Comparison of ENCODE assay signal across 20 cellular contexts in the genomic region with DNA sequence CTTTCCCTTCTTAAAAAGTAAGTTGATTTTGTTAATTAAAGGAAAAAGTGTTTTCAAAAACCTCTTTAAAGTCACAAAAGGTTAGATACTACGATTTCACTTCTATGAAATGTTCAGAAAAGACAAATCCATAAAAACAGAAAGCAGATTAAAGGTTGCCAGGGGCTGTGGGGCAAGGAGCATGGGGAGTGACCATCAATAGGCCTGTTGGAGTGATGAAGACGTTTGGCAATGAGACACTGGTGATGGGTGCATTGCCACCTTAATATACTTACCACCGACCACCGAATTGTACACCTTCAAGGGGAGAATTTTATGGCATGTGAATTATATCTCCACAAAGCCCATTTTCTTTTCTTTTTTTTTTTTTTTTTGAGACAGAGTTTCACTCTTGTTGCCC. TPM values are rescaled to one million over a fixed set of nuclear protein-coding genes. Genes with fewer than 3 reads are reported as not detected.
DNase-seq lines count a peak whose midpoint lies in the region; ATAC-seq, FAIRE-seq and TF ChIP-seq lines count a peak whose summit lies in the region.
"Had no signal": no experiment of that assay in that cellular context is flagged by ENCODE, and none has a peak within 500 bp of the region (broad histone marks: within the 10 kb centered on the region; RNA-seq: fewer than 3 reads in every experiment).

No MANE protein-coding gene starts in this region.

- H3K27me3 ChIP-seq in A673 (replicated peaks; ENCODE audit: insufficient read depth, low read depth, low read length, poor library complexity) (no peaks in the 10 kb centered on the region), astrocyte (ENCODE audit: insufficient read depth, low read length) (no peaks in the 10 kb centered on the region), HepG2 (ENCODE audit: control insufficient read depth in 1 of 2, insufficient read depth in 2 of 2, low read length in 2 of 2) (no peaks in the 10 kb centered on the region), pancreas (no peaks in the 10 kb centered on the region)

- BruUV-seq in A673 (replicated peaks; lab: Mats Ljungman, UMichigan) (no TSS peak), HepG2 (replicated peaks; lab: Mats Ljungman, UMichigan) (no TSS peak)

- H3K9me3 ChIP-seq in A673 (ENCODE audit: low read depth, low read length, poor library complexity, severe bottlenecking) (no peaks in the 10 kb centered on the region), astrocyte (ENCODE audit: insufficient read depth, low read depth, low read length) (no peaks in the 10 kb centered on the region), HepG2 (ENCODE audit: low read length) (no peaks in the 10 kb centered on the region), pancreas (no peaks in the 10 kb centered on the region)

- peak overlapping the region; percentile 26 for H3K27ac Mint-ChIP-seq in astrocyte (ENCODE audit: unreplicated experiment)
- H3K27ac Mint-ChIP-seq: IgD-negative memory B cell had no signal

- H3K36me3 ChIP-seq in A673 (ENCODE audit: insufficient read depth, low read length, poor library complexity, severe bottlenecking) (peaks cover 70% of the 10 kb centered on the region), astrocyte (ENCODE audit: insufficient read depth, low read length) (no peaks in the 10 kb centered on the region), HepG2 (replicated peaks in 1 of 2; ENCODE audit: control insufficient read depth in 1 of 2, insufficient read depth in 2 of 2, low read length in 2 of 2) (peaks cover 7 to 18% of the 10 kb centered on the region in 2 experiments; a peak in 4 of 5 replicates), pancreas (peaks cover 0 to 13% (median 0%) of the 10 kb centered on the region in 3 donors)

- no peak for TF ChIP-seq EP300 in HepG2 (IDR thresholded peaks at IDR 0.05; ENCODE audit: low read depth in 2 of 2, low read length in 2 of 2)
- TF ChIP-seq EP300 in HepG2 (CRISPR knock-in tag; IDR thresholded peaks at IDR 0.05; ENCODE audit: borderline replicate concordance) = no peak

- H3K4me3 ChIP-seq in A673 (ENCODE audit: low read depth, low read length, poor library complexity, severe bottlenecking) (no peak overlapping the region), astrocyte (ENCODE audit: insufficient read depth, low read depth, low read length) (no peak overlapping the region), HepG2 (replicated peaks in 1 of 3; ENCODE audit: insufficient read depth in 1 of 3, low read depth in 2 of 3, low read length in 3 of 3) (no peak overlapping the region; a peak in 1 of 6 replicates), pancreas (no peak overlapping the region)

- POLR2A ChIA-PET in A673 (lab: Charles Lee; ENCODE audit: low non-redundant PET) (no interaction called here), HepG2 (lab: Yijun Ruan, JAX) (interaction anchor here (1.1 to 8.1 kb wide), 20 partner anchors 16 to 242 kb away, joined by 3 to 141 read pairs (median 6); partner anchors contain the start of genes KATNB1, KIFC3, USB1 and ZNF319)

- TF ChIP-seq RAD21 in HepG2 (CRISPR knock-in tag; IDR thresholded peaks at IDR 0.05) = no peak

- H3K27ac ChIP-seq in A673 (ENCODE audit: low read depth, low read length, poor library complexity, severe bottlenecking) (peak overlapping the region; percentile 16), astrocyte (ENCODE audit: low read depth, low read length) (no peak overlapping the region), HepG2 (ENCODE audit: extremely low read length, insufficient read depth, low read length) (peak overlapping the region; percentile 81), pancreas (peak overlapping the region; percentile 35 to 66 (median 64))

- intact Hi-C loops in A673 (cut with micrococcal nuclease; ENCODE audit: unreplicated experiment) (no loop called here), HepG2 (cut with micrococcal nuclease; ENCODE audit: unreplicated experiment) (loop anchor here (2.0 to 5.0 kb wide), 3 partner anchors 58 to 79 kb away; no protein-coding TSS in a partner anchor), pancreas (cut with DNase I) (no loop called here)

- H3K9me3 Mint-ChIP-seq in astrocyte (ENCODE audit: unreplicated experiment) = no peaks in the 10 kb centered on the region
- H3K9me3 Mint-ChIP-seq: IgD-negative memory B cell had no signal

- DNase-seq in A673 (ENCODE audit: low spot score) (no peak), astrocyte (ENCODE audit: low read depth) (no peak), HepG2 (ENCODE audit: low spot score) (no peak), pancreas (no peak), hypothalamus (lab: John Stamatoyannopoulos, UW) (no peak), activated gamma-delta T cell (lab: John Stamatoyannopoulos, UW) (no peak), T-helper 2 cell (no peak), retina (no peak)
- DNase-seq: C1 segment of cervical spinal cord; DMS153; Kasumi-1; MM.1S; NCI-H1105; NCI-H1694 treated with DMSO at 0.1 percent for 48 hours; NCI-H446; NCI-H69; NK-92 treated with Interleukin-12 subunit alpha and Interleukin-12 subunit beta, amount 100 ng/mL, for 24 hours; SIG-M5 had no signal

- CTCF ChIA-PET in A673 (lab: Charles Lee) (interaction anchor here (0.6 kb wide), 1 partner anchor 15 kb away, joined by 3 read pairs; no protein-coding TSS in a partner anchor), HepG2 (lab: Yijun Ruan, JAX; ENCODE audit: low intra/inter-chr PET ratio, low total read pairs) (interaction anchor here (1.5 kb wide), 1 partner anchor 134 kb away, joined by 5 read pairs; no protein-coding TSS in a partner anchor)

- peaks cover 22% of the 10 kb centered on the region for H3K79me2 ChIP-seq in astrocyte (ENCODE audit: insufficient read depth, low read length)
- peaks cover 3% of the 10 kb centered on the region for H3K79me2 ChIP-seq in HepG2 (ENCODE audit: insufficient read depth, low read length)

- 70% methylated on average over 4 of the region's 4 CpGs for WGBS in HepG2 (ENCODE audit: low lambda C conversion rate)
- 68 to 73% methylated on average over 4 of the region's 4 CpGs for WGBS in pancreas, 2 donors

- in situ Hi-C loops in HepG2 (cut with HindIII; ENCODE audit: extremely low pct_ligation_motif_present, low pct_unique_long_range_greater_than_20kb) = no loop called here

- no peaks in the 10 kb centered on the region for H3K4me1 ChIP-seq in A673 (ENCODE audit: insufficient read depth, low read length, poor library complexity, severe bottlenecking)
- H3K4me1 ChIP-seq in astrocyte (ENCODE audit: insufficient read depth, low read length) = peaks cover 17% of the 10 kb centered on the region
- peaks cover 53% of the 10 kb centered on the region for H3K4me1 ChIP-seq in HepG2 (ENCODE audit: insufficient read depth, low read length)
- peaks cover 0 to 7% (median 0%) of the 10 kb centered on the region in 3 donors for H3K4me1 ChIP-seq in pancreas

- no peak overlapping the region for H3K4me2 ChIP-seq in astrocyte (ENCODE audit: low read length)
- H3K4me2 ChIP-seq in HepG2 (ENCODE audit: low read depth, low read length) = peak overlapping the region; percentile 64

- no peaks in the 10 kb centered on the region for H3K27me3 Mint-ChIP-seq in astrocyte (ENCODE audit: low read depth, unreplicated experiment)

- FAIRE-seq in astrocyte (lab: Jason Lieb, UNC) = no peak
- FAIRE-seq in HepG2 (lab: Jason Lieb, UNC) = no peak
- no peak for FAIRE-seq in pancreas (lab: Jason Lieb, UNC)
- FAIRE-seq: H54 had no signal

- H2AFZ ChIP-seq in astrocyte (ENCODE audit: low read depth, low read length) (no peak overlapping the region), HepG2 (ENCODE audit: low read length) (no peak overlapping the region)

- peaks cover 64% of the 10 kb centered on the region for H4K20me1 ChIP-seq in astrocyte (ENCODE audit: insufficient read depth, low read length)
- H4K20me1 ChIP-seq in HepG2 (ENCODE audit: insufficient read depth, low read length) = no peaks in the 10 kb centered on the region

- H3K4me3 Mint-ChIP-seq in astrocyte (ENCODE audit: unreplicated experiment) = peak overlapping the region; percentile 1
- H3K4me3 Mint-ChIP-seq: IgD-negative memory B cell had no signal

- no peak for TF ChIP-seq POLR2A in HepG2 (IDR thresholded peaks at IDR 0.05; ENCODE audit: insufficient read depth in 1 of 2, low read depth in 2 of 2, low read length in 2 of 2)

- TF ChIP-seq CTCF in A673 (conservative IDR thresholded peaks at IDR 0.05; ENCODE audit: low read depth, low read length) (no peak), astrocyte (IDR thresholded peaks at IDR 0.05; ENCODE audit: insufficient read depth, low read depth, low read length) (no peak), HepG2 (CRISPR knock-in tag; IDR thresholded peaks at IDR 0.05) (no peak), pancreas (IDR thresholded peaks at IDR 0.05) (no peak)

- peak overlapping the region; percentile 41 for H3K9ac ChIP-seq in astrocyte (ENCODE audit: low read length)
- H3K9ac ChIP-seq in HepG2 (ENCODE audit: insufficient read depth, low read depth, low read length) = no peak overlapping the region

- H3K36me3 Mint-ChIP-seq in astrocyte (ENCODE audit: low read depth, unreplicated experiment) = peaks cover 23% of the 10 kb centered on the region

- peaks cover 8% of the 10 kb centered on the region for H3K4me1 Mint-ChIP-seq in astrocyte (ENCODE audit: low read depth, unreplicated experiment)

- ATAC-seq in HepG2 (no peak), pancreas (no peak)

RNA-seq across cellular contexts. Expression of gene KIFC3, which starts 19.2 kb away (rescaled TPM):
- total RNA-seq in A673 (2021) (198 and 201 TPM in 2 replicates), astrocyte (80.4 and 96.9 TPM in 2 replicates), HepG2 (2016; rRNA removed; fragmentation: Illumina TruSeq; extraction: Trizol) (30.0 and 45.3 TPM in 2 replicates), pancreas (10 to 100 TPM; 33.8 to 71.0 (median 60.5) TPM)
- total RNA-seq in HepG2 (2016; cell fraction: cytosol; rRNA removed; fragmentation: Illumina TruSeq; extraction: Trizol; ENCODE audit: low read depth) = 11.2 and 13.3 TPM in 2 replicates
- 26.2 and 45.1 TPM in 2 replicates for total RNA-seq in HepG2 (2016; cell fraction: insoluble cytoplasmic fraction; rRNA removed; fragmentation: Illumina TruSeq; extraction: Trizol)
- total RNA-seq in HepG2 (2016; cell fraction: membrane; rRNA removed; fragmentation: Illumina TruSeq; extraction: Trizol) = 23.6 and 24.3 TPM in 2 replicates
- total RNA-seq in HepG2 (2016; cell fraction: nucleus; rRNA removed; fragmentation: Illumina TruSeq; extraction: Trizol) = 39.1 and 45.8 TPM in 2 replicates
- polyA plus RNA-seq in HepG2 (2011; rRNA removed) (42.1 and 70.6 TPM in 2 replicates), pancreas (100 to 1,000 TPM; 277 to 284 TPM)
- polyA plus RNA-seq in HepG2 (2011; cell fraction: cytosol; rRNA removed) = 43.4 and 59.0 TPM in 2 replicates
- polyA plus RNA-seq in HepG2 (2011; cell fraction: nucleus; rRNA removed) = 225 and 236 TPM in 2 replicates
- polyA plus RNA-seq in HepG2 (2012) = 21.3 and 43.4 TPM in 2 replicates
- 14.4 and 14.6 TPM in 2 replicates for polyA plus RNA-seq in HepG2 (2016; cell fraction: cytosol; fragmentation: Illumina TruSeq; extraction: Trizol; ENCODE audit: low read depth)
- 20.2 and 24.5 TPM in 2 replicates for polyA plus RNA-seq in HepG2 (2016; cell fraction: insoluble cytoplasmic fraction; fragmentation: Illumina TruSeq; extraction: Trizol; ENCODE audit: low read depth)
- 13.8 and 19.9 TPM in 2 replicates for polyA plus RNA-seq in HepG2 (2016; cell fraction: membrane; fragmentation: Illumina TruSeq; extraction: Trizol; ENCODE audit: low read depth)
- polyA plus RNA-seq in HepG2 (2016; cell fraction: nucleus; fragmentation: Illumina TruSeq; extraction: Trizol; ENCODE audit: insufficient read depth, low read depth) = 79.4 and 80.8 TPM in 2 replicates
- 132 and 141 TPM in 2 replicates for polyA minus RNA-seq in HepG2 (2011; rRNA and poly(A)+ RNA removed; ENCODE audit: low replicate concordance)
- 31.9 and 33.7 TPM in 2 replicates for polyA minus RNA-seq in HepG2 (2011; cell fraction: cytosol; rRNA and poly(A)+ RNA removed)
- 94.9 and 117 TPM in 2 replicates for polyA minus RNA-seq in HepG2 (2011; cell fraction: nucleus; rRNA and poly(A)+ RNA removed)
- polyA plus RNA-seq: IgD-negative memory B cell had no signal

RNA-seq across cellular contexts. Expression of gene KATNB1, which starts 47.5 kb away (rescaled TPM):
- total RNA-seq in A673 (2021) (55.7 and 58.5 TPM in 2 replicates), astrocyte (21.1 and 28.6 TPM in 2 replicates), HepG2 (2016; rRNA removed; fragmentation: Illumina TruSeq; extraction: Trizol) (25.2 and 31.5 TPM in 2 replicates), pancreas (10 to 100 TPM in 4 of 6 donors, 1 to 10 TPM in 2; 7.8 to 14.5 (median 11.0) TPM)
- 14.2 and 18.3 TPM in 2 replicates for total RNA-seq in HepG2 (2016; cell fraction: cytosol; rRNA removed; fragmentation: Illumina TruSeq; extraction: Trizol; ENCODE audit: low read depth)
- total RNA-seq in HepG2 (2016; cell fraction: insoluble cytoplasmic fraction; rRNA removed; fragmentation: Illumina TruSeq; extraction: Trizol) = 21.2 and 33.1 TPM in 2 replicates
- 34.3 and 42.2 TPM in 2 replicates for total RNA-seq in HepG2 (2016; cell fraction: membrane; rRNA removed; fragmentation: Illumina TruSeq; extraction: Trizol)
- 21.9 and 25.7 TPM in 2 replicates for total RNA-seq in HepG2 (2016; cell fraction: nucleus; rRNA removed; fragmentation: Illumina TruSeq; extraction: Trizol)
- polyA plus RNA-seq in HepG2 (2011; rRNA removed) (39.8 and 43.5 TPM in 2 replicates), pancreas (10 to 100 TPM; 14.1 to 17.0 TPM)
- 17.4 and 27.7 TPM in 2 replicates for polyA plus RNA-seq in HepG2 (2011; cell fraction: cytosol; rRNA removed)
- polyA plus RNA-seq in HepG2 (2011; cell fraction: nucleus; rRNA removed) = 122 and 146 TPM in 2 replicates
- 16.2 and 20.9 TPM in 2 replicates for polyA plus RNA-seq in HepG2 (2012)
- 15.0 and 20.0 TPM in 2 replicates for polyA plus RNA-seq in HepG2 (2016; cell fraction: cytosol; fragmentation: Illumina TruSeq; extraction: Trizol; ENCODE audit: low read depth)
- polyA plus RNA-seq in HepG2 (2016; cell fraction: insoluble cytoplasmic fraction; fragmentation: Illumina TruSeq; extraction: Trizol; ENCODE audit: low read depth) = 22.6 and 30.3 TPM in 2 replicates
- 30.4 and 34.5 TPM in 2 replicates for polyA plus RNA-seq in HepG2 (2016; cell fraction: membrane; fragmentation: Illumina TruSeq; extraction: Trizol; ENCODE audit: low read depth)
- 49.3 and 53.8 TPM in 2 replicates for polyA plus RNA-seq in HepG2 (2016; cell fraction: nucleus; fragmentation: Illumina TruSeq; extraction: Trizol; ENCODE audit: insufficient read depth, low read depth)
- 29.8 and 60.0 TPM in 2 replicates for polyA minus RNA-seq in HepG2 (2011; rRNA and poly(A)+ RNA removed; ENCODE audit: low replicate concordance)
- polyA minus RNA-seq in HepG2 (2011; cell fraction: cytosol; rRNA and poly(A)+ RNA removed) = 13.6 and 19.1 TPM in 2 replicates
- 27.9 and 30.3 TPM in 2 replicates for polyA minus RNA-seq in HepG2 (2011; cell fraction: nucleus; rRNA and poly(A)+ RNA removed)
